ENCODE assay signal across 7 cellular contexts in genomic region chr3:14925729-14926591, GRCh38. TPM values are rescaled to one million over a fixed set of nuclear protein-coding genes. Genes with fewer than 3 reads are reported as not detected.
A peak's percentile ranks its signal among the peaks of the same experiment; 100 is the strongest.
DNase-seq lines count a peak whose midpoint lies in the region; ATAC-seq and TF ChIP-seq lines count a peak whose summit lies in the region.

No MANE protein-coding gene starts in this region.

- H3K4me1 ChIP-seq in HCT116 (ENCODE audit: control insufficient read depth in 1 of 2, insufficient read depth in 2 of 2, low read length in 2 of 2) (peaks cover 0 to 3% of the 10 kb centered on the region in 2 experiments; a peak in 1 of 4 replicates), mammary epithelial cell (ENCODE audit: insufficient read depth, low read length) (no peaks in the 10 kb centered on the region), upper lobe of right lung (peaks cover 4% of the 10 kb centered on the region)

- peak overlapping the region; percentile 53 for H3K4me2 ChIP-seq in HCT116 (ENCODE audit: low read length)
- no peak overlapping the region for H3K4me2 ChIP-seq in mammary epithelial cell (ENCODE audit: insufficient read depth, low read depth, low read length)

- H3K36me3 ChIP-seq in HCT116 (ENCODE audit: control insufficient read depth in 1 of 2, insufficient read depth in 2 of 2, low read length in 2 of 2) (no peaks in the 10 kb centered on the region), mammary epithelial cell (ENCODE audit: insufficient read depth, low read length) (no peaks in the 10 kb centered on the region), upper lobe of right lung (peaks cover 10% of the 10 kb centered on the region)

- POLR2A ChIA-PET in HCT116 (lab: Charles Lee) = no interaction called here

- no peak overlapping the region for H3K27ac ChIP-seq in HCT116 (ENCODE audit: low read depth, low read length)
- no peak overlapping the region for H3K27ac ChIP-seq in mammary epithelial cell (ENCODE audit: insufficient read depth, low read depth, low read length)
- H3K27ac ChIP-seq in upper lobe of right lung = no peak overlapping the region

- 28% methylated on average over 8 of the region's 9 CpGs for WGBS in mammary epithelial cell (ENCODE audit: low coverage, missing lambda C conversion rate)

- CTCF ChIA-PET in HCT116 (lab: Charles Lee) (interaction anchor here (1.0 to 2.3 kb wide), 4 partner anchors 125 to 722 kb away, joined by 3 to 12 read pairs (median 4); partner anchors contain the start of gene MRPS25), mammary epithelial cell (lab: Charles Lee; ENCODE audit: low non-redundant PET) (interaction anchor here (0.7 kb wide), 2 partner anchors 1045 to 1474 kb away, joined by 5 to 6 read pairs; no protein-coding TSS in a partner anchor)

- RAD21 ChIA-PET in HCT116 (lab: Charles Lee; ENCODE audit: low non-redundant PET in 1 of 2, low total read pairs in 2 of 2, uncharacterized antibody in 2 of 2, unreplicated experiment in 2 of 2) = no interaction called here

- ATAC-seq in HCT116 = peak; percentile 55
- peak; percentile 70 for ATAC-seq in left colon
- ATAC-seq in upper lobe of right lung = peak; percentile 44
- ATAC-seq in GM18502 (IDR thresholded peaks at IDR 0.05; ENCODE audit: poor library complexity, unreplicated experiment) = no peak

- DNase-seq in DMS 273 treated with DMSO at 0.1 percent for 48 hours (lab: John Stamatoyannopoulos, UW) = peak; percentile 25
- DNase-seq in HCT116 (ENCODE audit: low read depth, low spot score) = peak; percentile 66
- peak; percentile 8 for DNase-seq in NCI-H82 treated with DMSO at 0.1 percent for 48 hours (lab: John Stamatoyannopoulos, UW; ENCODE audit: unreplicated experiment)
- DNase-seq in mammary epithelial cell = peak; percentile 39
- DNase-seq in left colon = no peak
- DNase-seq in upper lobe of right lung = peak; percentile 40

- H3K9me3 ChIP-seq in HCT116 (ENCODE audit: control insufficient read depth in 1 of 2, insufficient read depth in 1 of 2, low read depth in 1 of 2, low read length in 2 of 2) (no peaks in the 10 kb centered on the region), mammary epithelial cell (replicated peaks; ENCODE audit: insufficient read depth, low read length) (no peaks in the 10 kb centered on the region), upper lobe of right lung (no peaks in the 10 kb centered on the region)

- H3K27me3 ChIP-seq in HCT116 (ENCODE audit: insufficient read depth, low read length) (no peaks in the 10 kb centered on the region), mammary epithelial cell (ENCODE audit: insufficient read depth, low read length) (no peaks in the 10 kb centered on the region), upper lobe of right lung (no peaks in the 10 kb centered on the region)

- peak; percentile 91 for TF ChIP-seq RAD21 in HCT116 (IDR thresholded peaks at IDR 0.05; ENCODE audit: low read depth)

- dilution Hi-C loops in mammary epithelial cell (cut with HindIII; ENCODE audit: low sequenced_read_pairs) = loop anchor here (5.0 kb wide), 1 partner anchor 79 kb away; no protein-coding TSS in a partner anchor

- BruUV-seq in HCT116 (replicated peaks; lab: Mats Ljungman, UMichigan) (no TSS peak), mammary epithelial cell (replicated peaks; lab: Mats Ljungman, UMichigan) (no TSS peak)

- no peaks in the 10 kb centered on the region for H3K9me2 ChIP-seq in HCT116 (ENCODE audit: insufficient read depth)

- in situ Hi-C loops in mammary epithelial cell (cut with MboI; ENCODE audit: low sequenced_read_pairs in 2 of 2) = loop anchor here (10.0 to 25.0 kb wide), 3 partner anchors 109 to 286 kb away; partner anchors contain the start of genes C3orf20 (in 2 of the 2) and CAPN7 (in 1 of the 2)

- no peak overlapping the region for H3K9ac ChIP-seq in HCT116 (ENCODE audit: low read length)
- no peak overlapping the region for H3K9ac ChIP-seq in mammary epithelial cell (ENCODE audit: insufficient read depth, low read length)

- peak overlapping the region; percentile 86 for H2AFZ ChIP-seq in HCT116 (ENCODE audit: low read depth, low read length, poor library complexity, severe bottlenecking)
- no peak overlapping the region for H2AFZ ChIP-seq in mammary epithelial cell (ENCODE audit: low read depth, low read length)

- TF ChIP-seq POLR2A in HCT116 (IDR thresholded peaks at IDR 0.05; ENCODE audit: borderline replicate concordance, extremely low read depth, insufficient read depth, insufficient read length) = no peak

- TF ChIP-seq CTCF in HCT116 (IDR thresholded peaks at IDR 0.05 in 2 of 3, conservative IDR thresholded peaks at IDR 0.05 in 1 of 3; ENCODE audit: borderline replicate concordance in 1 of 3, insufficient read depth in 1 of 3, low read depth in 2 of 3, low read length in 2 of 3) = peak; percentile 68 to 84 (median 74)
- TF ChIP-seq CTCF in mammary epithelial cell (conservative IDR thresholded peaks at IDR 0.05 in 1 of 2, IDR thresholded peaks at IDR 0.05 in 1 of 2; ENCODE audit: extremely low read depth in 1 of 2, insufficient read depth in 1 of 2, low read depth in 1 of 2, low read length in 2 of 2) = peak; percentile 74 to 81
- TF ChIP-seq CTCF in upper lobe of right lung (IDR thresholded peaks at IDR 0.05) = peak; percentile 76

- H3K4me3 ChIP-seq in HCT116 (replicated peaks in 1 of 2; ENCODE audit: low read depth in 1 of 2, low read length in 2 of 2) = no peak overlapping the region; a peak in 1 of 4 replicates
- no peak overlapping the region for H3K4me3 ChIP-seq in mammary epithelial cell (replicated peaks in 1 of 3; ENCODE audit: insufficient read depth in 1 of 3, low read depth in 2 of 3, low read length in 3 of 3)
- no peak overlapping the region for H3K4me3 ChIP-seq in upper lobe of right lung

- no peaks in the 10 kb centered on the region for H4K20me1 ChIP-seq in HCT116 (ENCODE audit: insufficient read depth)
- no peaks in the 10 kb centered on the region for H4K20me1 ChIP-seq in mammary epithelial cell (ENCODE audit: insufficient read depth, low read length)

- intact Hi-C loops in HCT116 (cut with micrococcal nuclease) (loop anchor here (5.0 to 10.0 kb wide), 4 partner anchors 116 to 721 kb away; partner anchors contain the start of gene CAPN7), mammary epithelial cell (cut with micrococcal nuclease) (loop anchor here (2.0 to 5.0 kb wide), 4 partner anchors 85 to 276 kb away; no protein-coding TSS in a partner anchor), left colon (cut with DNase I, micrococcal nuclease) (no loop called here), upper lobe of right lung (cut with DNase I) (no loop called here)

- H3K79me2 ChIP-seq in HCT116 (ENCODE audit: insufficient read depth, low read length) = no peaks in the 10 kb centered on the region
- no peaks in the 10 kb centered on the region for H3K79me2 ChIP-seq in mammary epithelial cell (ENCODE audit: insufficient read depth, low read length)

TF ChIP-seq in HCT116, 20 proteins besides CTCF, POLR2A, EP300 and RAD21 (continues in another document):
- TF ChIP-seq EZH2phosphoT487 (IDR thresholded peaks at IDR 0.05; ENCODE audit: borderline replicate concordance) (no peak), ELF1 (IDR thresholded peaks at IDR 0.05; ENCODE audit: borderline replicate concordance, low read depth) (no peak), YY1 (IDR thresholded peaks at IDR 0.05; ENCODE audit: extremely low read depth, insufficient replicate concordance, low read depth, low read length) (no peak), SP1 (IDR thresholded peaks at IDR 0.05; ENCODE audit: low read depth) (no peak), EZH2 (IDR thresholded peaks at IDR 0.05) (no peak), FOSL1 (IDR thresholded peaks at IDR 0.05; ENCODE audit: low read depth) (no peak), ATF3 (IDR thresholded peaks at IDR 0.05) (no peak), SIN3A (IDR thresholded peaks at IDR 0.05; ENCODE audit: low read depth) (no peak), SRF (IDR thresholded peaks at IDR 0.05; ENCODE audit: low read depth) (no peak), CBX3 (IDR thresholded peaks at IDR 0.05; ENCODE audit: low read depth) (no peak), ZNF274 (IDR thresholded peaks at IDR 0.05; ENCODE audit: low read depth, low read length) (no peak), TCF7L2 (IDR thresholded peaks at IDR 0.05; ENCODE audit: borderline replicate concordance, extremely low read depth, insufficient read depth, insufficient read length) (no peak), JUND (IDR thresholded peaks at IDR 0.05) (no peak), POLR2AphosphoS5 (IDR thresholded peaks at IDR 0.05; ENCODE audit: low read depth, low read length) (no peak), ZFX (IDR thresholded peaks at IDR 0.05) (no peak)
- TF ChIP-seq, protein P1, sequence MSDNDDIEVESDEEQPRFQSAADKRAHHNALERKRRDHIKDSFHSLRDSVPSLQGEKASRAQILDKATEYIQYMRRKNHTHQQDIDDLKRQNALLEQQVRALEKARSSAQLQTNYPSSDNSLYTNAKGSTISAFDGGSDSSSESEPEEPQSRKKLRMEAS (IDR thresholded peaks at IDR 0.05) = no peak
- TF ChIP-seq, protein P2, sequence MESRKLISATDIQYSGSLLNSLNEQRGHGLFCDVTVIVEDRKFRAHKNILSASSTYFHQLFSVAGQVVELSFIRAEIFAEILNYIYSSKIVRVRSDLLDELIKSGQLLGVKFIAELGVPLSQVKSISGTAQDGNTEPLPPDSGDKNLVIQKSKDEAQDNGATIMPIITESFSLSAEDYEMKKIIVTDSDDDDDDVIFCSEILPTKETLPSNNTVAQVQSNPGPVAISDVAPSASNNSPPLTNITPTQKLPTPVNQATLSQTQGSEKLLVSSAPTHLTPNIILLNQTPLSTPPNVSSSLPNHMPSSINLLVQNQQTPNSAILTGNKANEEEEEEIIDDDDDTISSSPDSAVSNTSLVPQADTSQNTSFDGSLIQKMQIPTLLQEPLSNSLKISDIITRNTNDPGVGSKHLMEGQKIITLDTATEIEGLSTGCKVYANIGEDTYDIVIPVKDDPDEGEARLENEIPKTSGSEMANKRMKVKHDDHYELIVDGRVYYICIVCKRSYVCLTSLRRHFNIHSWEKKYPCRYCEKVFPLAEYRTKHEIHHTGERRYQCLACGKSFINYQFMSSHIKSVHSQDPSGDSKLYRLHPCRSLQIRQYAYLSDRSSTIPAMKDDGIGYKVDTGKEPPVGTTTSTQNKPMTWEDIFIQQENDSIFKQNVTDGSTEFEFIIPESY (IDR thresholded peaks at IDR 0.05; ENCODE audit: extremely low read depth, insufficient replicate concordance, low read length) = no peak

RNA-seq across cellular contexts. Expression of gene NR2C2, which starts 21.4 kb away (rescaled TPM):
- 45.0 TPM for total RNA-seq in HCT116 (2021; ENCODE audit: unreplicated experiment)
- polyA plus RNA-seq in HCT116 (2012) = 21.2 and 25.6 TPM in 2 replicates
- 10 to 100 TPM; 27.0 to 32.7 TPM for total RNA-seq in mammary epithelial cell
- 12.0 TPM for polyA plus RNA-seq in mammary epithelial cell
- 31.9 TPM for polyA minus RNA-seq in mammary epithelial cell
- total RNA-seq in left colon = 10 to 100 TPM; 41.8 to 43.6 TPM
- 52.5 TPM for total RNA-seq in upper lobe of right lung

Comparison
In these comparisons a context has a peak if more than half of its experiments do, and no peak if none do; other contexts are left out.
1. DNase-seq: peak in DMS 273 treated with DMSO at 0.1 percent for 48 hours (single experiment), HCT116 (single experiment), NCI-H82 treated with DMSO at 0.1 percent for 48 hours (single experiment), mammary epithelial cell (single experiment) and upper lobe of right lung (single experiment); none in left colon (0 of 2).
2. intact Hi-C loops: an anchor here in HCT116 (5.0 to 10.0 kb wide) and mammary epithelial cell (2.0 to 5.0 kb wide); none called in left colon and upper lobe of right lung.
3. Peak in every context shown above with its lines, with median percentiles within 50 percentile points of each other: CTCF ChIP-seq.